25 cellular contexts compared by ENCODE assay signal in genomic region chr3:152870027-152870426, GRCh38.
DNase-seq lines count a peak whose midpoint lies in the region; ATAC-seq lines count a peak whose summit lies in the region.
"Had no signal": no experiment of that assay in that cellular context is flagged by ENCODE, and none has a peak within 500 bp of the region (broad histone marks: within the 10 kb centered on the region; RNA-seq: fewer than 3 reads in every experiment).

No MANE protein-coding gene starts in this region.

- H3K4me1 Mint-ChIP-seq in stimulated activated naive B cell treated with anti-CD40 and anti-IgM and Interleukin-4, amounts not matched to agents 10 μg/mL and 1 μg/mL and 100 μg/mL, for 72 hours = peaks cover 5 to 9% of the 10 kb centered on the region in 2 donors
- no peaks in the 10 kb centered on the region for H3K4me1 Mint-ChIP-seq in activated naive CD8-positive, alpha-beta T cell treated with anti-CD3 and anti-CD28 coated beads, Interleukin-2, amount 50 U/mL, for 24 hours
- H3K4me1 Mint-ChIP-seq: central memory CD8-positive, alpha-beta T cell; immature natural killer cell; memory B cell; stimulated activated memory B cell treated with anti-CD40 and anti-IgM and Interleukin-4, amounts not matched to agents 10 μg/mL and 1 μg/mL and 100 μg/mL, for 72 hours had no signal

- H3K27me3 Mint-ChIP-seq in stimulated activated naive B cell treated with anti-CD40 and anti-IgM and Interleukin-4, amounts not matched to agents 10 μg/mL and 1 μg/mL and 100 μg/mL, for 72 hours = peaks cover 0 to 4% of the 10 kb centered on the region in 2 donors
- H3K27me3 Mint-ChIP-seq in activated naive CD8-positive, alpha-beta T cell treated with anti-CD3 and anti-CD28 coated beads, Interleukin-2, amount 50 U/mL, for 24 hours = peaks cover 5% of the 10 kb centered on the region
- H3K27me3 Mint-ChIP-seq: stimulated activated memory B cell treated with anti-CD40 and anti-IgM and Interleukin-4, amounts not matched to agents 10 μg/mL and 1 μg/mL and 100 μg/mL, for 72 hours had no signal

- in situ Hi-C loops in KBM-7 (cut with MboI; ENCODE audit: low pct_unique_long_range_greater_than_20kb, low sequenced_read_pairs) = no loop called here

- H3K4me3 Mint-ChIP-seq in stimulated activated naive B cell treated with anti-CD40 and anti-IgM and Interleukin-4, amounts not matched to agents 10 μg/mL and 1 μg/mL and 100 μg/mL, for 72 hours = no peak overlapping the region
- H3K4me3 Mint-ChIP-seq in activated naive CD8-positive, alpha-beta T cell treated with anti-CD3 and anti-CD28 coated beads, Interleukin-2, amount 50 U/mL, for 24 hours = no peak overlapping the region
- H3K4me3 Mint-ChIP-seq: central memory CD8-positive, alpha-beta T cell; immature natural killer cell; memory B cell; stimulated activated memory B cell treated with anti-CD40 and anti-IgM and Interleukin-4, amounts not matched to agents 10 μg/mL and 1 μg/mL and 100 μg/mL, for 72 hours; T-helper 1 cell treated with Interleukin-12 subunit alpha and Interleukin-12 subunit beta and Interleukin-4 antibody, amounts not matched to agents 30 μg/mL and 1 μg/mL, for 36 hours had no signal

- peaks cover 0 to 3% of the 10 kb centered on the region in 2 donors for H3K36me3 Mint-ChIP-seq in stimulated activated naive B cell treated with anti-CD40 and anti-IgM and Interleukin-4, amounts not matched to agents 10 μg/mL and 1 μg/mL and 100 μg/mL, for 72 hours
- H3K36me3 Mint-ChIP-seq in activated naive CD8-positive, alpha-beta T cell treated with anti-CD3 and anti-CD28 coated beads, Interleukin-2, amount 50 U/mL, for 24 hours (ENCODE audit: low read depth) = no peaks in the 10 kb centered on the region
- H3K36me3 Mint-ChIP-seq: immature natural killer cell; memory B cell; stimulated activated memory B cell treated with anti-CD40 and anti-IgM and Interleukin-4, amounts not matched to agents 10 μg/mL and 1 μg/mL and 100 μg/mL, for 72 hours had no signal

- H3K9me3 Mint-ChIP-seq in stimulated activated naive B cell treated with anti-CD40 and anti-IgM and Interleukin-4, amounts not matched to agents 10 μg/mL and 1 μg/mL and 100 μg/mL, for 72 hours = peaks cover 6 to 8% of the 10 kb centered on the region in 2 donors
- H3K9me3 Mint-ChIP-seq in activated naive CD8-positive, alpha-beta T cell treated with anti-CD3 and anti-CD28 coated beads, Interleukin-2, amount 50 U/mL, for 24 hours = peaks cover 6% of the 10 kb centered on the region
- H3K9me3 Mint-ChIP-seq: T-helper 1 cell treated with Interleukin-12 subunit alpha and Interleukin-12 subunit beta and Interleukin-4 antibody, amounts not matched to agents 30 μg/mL and 1 μg/mL, for 36 hours had no signal

- no peak overlapping the region for H3K27ac Mint-ChIP-seq in stimulated activated naive B cell treated with anti-CD40 and anti-IgM and Interleukin-4, amounts not matched to agents 10 μg/mL and 1 μg/mL and 100 μg/mL, for 72 hours
- no peak overlapping the region for H3K27ac Mint-ChIP-seq in activated naive CD8-positive, alpha-beta T cell treated with anti-CD3 and anti-CD28 coated beads, Interleukin-2, amount 50 U/mL, for 24 hours
- H3K27ac Mint-ChIP-seq: immature natural killer cell; memory B cell; stimulated activated memory B cell treated with anti-CD40 and anti-IgM and Interleukin-4, amounts not matched to agents 10 μg/mL and 1 μg/mL and 100 μg/mL, for 72 hours; T-helper 1 cell treated with Interleukin-12 subunit alpha and Interleukin-12 subunit beta and Interleukin-4 antibody, amounts not matched to agents 30 μg/mL and 1 μg/mL, for 36 hours had no signal

- peak; percentile 79 to 94 for ATAC-seq in stimulated activated naive B cell treated with anti-CD40 and anti-IgM and Interleukin-4, amounts not matched to agents 10 μg/mL and 1 μg/mL and 100 μg/mL, for 72 hours (replicated peaks)
- ATAC-seq in activated naive CD8-positive, alpha-beta T cell treated with anti-CD3 and anti-CD28 coated beads, Interleukin-2, amount 50 U/mL, for 24 hours = no peak
- ATAC-seq: sciatic nerve; stimulated activated memory B cell treated with anti-CD40 and anti-IgM and Interleukin-4, amounts not matched to agents 10 μg/mL and 1 μg/mL and 100 μg/mL, for 72 hours had no signal

- H3K27ac ChIP-seq in epithelial cell of prostate = peak overlapping the region; percentile 70
- H3K27ac ChIP-seq: GM23248, thyroid gland, WERI-Rb-1 had no signal

- DNase-seq in KBM-7 (peak; percentile 53), OCI-M1 (lab: John Stamatoyannopoulos, UW) (peak; percentile 35), epithelial cell of prostate (ENCODE audit: low read depth, low spot score) (peak; percentile 84), hepatic stellate cell (ENCODE audit: low spot score) (no peak)
- DNase-seq in stimulated activated naive B cell treated with anti-CD40 and anti-IgM and Interleukin-4, amounts not matched to agents 10 μg/mL and 1 μg/mL and 100 μg/mL, for 72 hours = no peak
- DNase-seq in stimulated activated CD4-positive, alpha-beta T cell treated with anti-CD3 and anti-CD28 coated beads, Interleukin-1b, Interleukin-23, amount 100 ng/mL, for 48 hours = no peak
- no peak for DNase-seq in activated naive CD8-positive, alpha-beta T cell treated with anti-CD3 and anti-CD28 coated beads, Interleukin-2, amount 50 U/mL, for 24 hours
- DNase-seq: activated CD4-positive, alpha-beta T cell treated with anti-CD3 and anti-CD28 coated beads, Interleukin-2, amount 50 U/mL, for 4 hours; activated naive CD4-positive, alpha-beta T cell; amygdala; COR-L47; effector CD8-positive, alpha-beta T cell; GM23248; heart left ventricle; immature natural killer cell; NCI-H1694; NCI-H446 treated with DMSO at 0.1 percent for 48 hours; SHP77; thyroid gland; WERI-Rb-1 had no signal

Comparison
In these comparisons a context has a peak if more than half of its experiments do, and no peak if none do; other contexts are left out.
1. DNase-seq: peak in KBM-7 (single experiment), OCI-M1 (single experiment) and epithelial cell of prostate (single experiment); none in stimulated activated naive B cell treated with anti-CD40 and anti-IgM and Interleukin-4, amounts not matched to agents 10 μg/mL and 1 μg/mL and 100 μg/mL, for 72 hours (single experiment), stimulated activated CD4-positive, alpha-beta T cell treated with anti-CD3 and anti-CD28 coated beads, Interleukin-1b, Interleukin-23, amount 100 ng/mL, for 48 hours (single experiment), hepatic stellate cell (single experiment) and activated naive CD8-positive, alpha-beta T cell treated with anti-CD3 and anti-CD28 coated beads, Interleukin-2, amount 50 U/mL, for 24 hours (single experiment).